ENCODE assay signal across 8 cellular contexts in genomic region chr4:185811509-185812364, GRCh38. TPM values are rescaled to one million over a fixed set of nuclear protein-coding genes. Genes with fewer than 3 reads are reported as not detected.
DNase-seq lines count a peak whose midpoint lies in the region; ATAC-seq and TF ChIP-seq lines count a peak whose summit lies in the region.

SORBS2 (minus strand) TSS chr4:185812194; CDS start chr4:185690571, 121,623 bp downstream.

- H3K27me3 ChIP-seq in duodenal mucosa (ENCODE audit: control insufficient read depth in 1 of 2, insufficient read depth in 2 of 2, low read length in 2 of 2) (no peaks in the 10 kb centered on the region), upper lobe of right lung (no peaks in the 10 kb centered on the region)

- DNase-seq in activated naive CD8-positive, alpha-beta T cell treated with anti-CD3 and anti-CD28 coated beads, Interleukin-2, amount 10 ng/mL, durations not matched to agents 7 days and 5 days, result no peak
- no peak for DNase-seq in activated naive CD8-positive, alpha-beta T cell treated with anti-CD3 and anti-CD28 coated beads for 36 hours
- peak; percentile 42 for DNase-seq in NCI-H524 treated with DMSO at 0.1 percent for 48 hours (lab: John Stamatoyannopoulos, UW)
- peak; percentile 36 to 38 for DNase-seq in memory B cell (ENCODE audit: low spot score in 2 of 2)
- DNase-seq in upper lobe of right lung, result peak; percentile 79
- DNase-seq in activated CD4-positive, alpha-beta T cell treated with anti-CD3 and anti-CD28 coated beads, Interleukin-2, amount 50 U/mL, for 1 hour, result no peak

- H3K36me3 Mint-ChIP-seq in activated naive CD8-positive, alpha-beta T cell treated with anti-CD3 and anti-CD28 coated beads, Interleukin-2, amount 10 ng/mL, durations not matched to agents 7 days and 5 days, result no peaks in the 10 kb centered on the region
- H3K36me3 Mint-ChIP-seq in activated naive CD8-positive, alpha-beta T cell treated with anti-CD3 and anti-CD28 coated beads for 36 hours, result no peaks in the 10 kb centered on the region
- no peaks in the 10 kb centered on the region for H3K36me3 Mint-ChIP-seq in memory B cell

- H3K9me3 ChIP-seq in duodenal mucosa (ENCODE audit: control insufficient read depth in 1 of 2, low read length in 2 of 2), result no peaks in the 10 kb centered on the region
- H3K9me3 ChIP-seq in upper lobe of right lung, result no peaks in the 10 kb centered on the region

- peak within 1 kb of the TSS; percentile 50 to 55 for H3K9ac ChIP-seq in duodenal mucosa (ENCODE audit: low read depth in 1 of 2, low read length in 2 of 2)

- H3K27ac Mint-ChIP-seq in activated naive CD8-positive, alpha-beta T cell treated with anti-CD3 and anti-CD28 coated beads, Interleukin-2, amount 10 ng/mL, durations not matched to agents 7 days and 5 days, result no peak within 1 kb of the TSS
- no peak within 1 kb of the TSS for H3K27ac Mint-ChIP-seq in activated naive CD8-positive, alpha-beta T cell treated with anti-CD3 and anti-CD28 coated beads for 36 hours
- H3K27ac Mint-ChIP-seq in memory B cell, result peak within 1 kb of the TSS; percentile 69

- H3K27me3 Mint-ChIP-seq in activated naive CD8-positive, alpha-beta T cell treated with anti-CD3 and anti-CD28 coated beads, Interleukin-2, amount 10 ng/mL, durations not matched to agents 7 days and 5 days, result peaks cover 9% of the 10 kb centered on the region
- peaks cover 27% of the 10 kb centered on the region for H3K27me3 Mint-ChIP-seq in activated naive CD8-positive, alpha-beta T cell treated with anti-CD3 and anti-CD28 coated beads for 36 hours
- peaks cover 11% of the 10 kb centered on the region for H3K27me3 Mint-ChIP-seq in memory B cell

- H3K4me1 ChIP-seq in duodenal mucosa (ENCODE audit: control insufficient read depth in 1 of 2, insufficient read depth in 2 of 2, low read length in 2 of 2), result no peaks in the 10 kb centered on the region
- H3K4me1 ChIP-seq in upper lobe of right lung, result no peaks in the 10 kb centered on the region

- no peak within 1 kb of the TSS for H3K4me3 Mint-ChIP-seq in activated naive CD8-positive, alpha-beta T cell treated with anti-CD3 and anti-CD28 coated beads, Interleukin-2, amount 10 ng/mL, durations not matched to agents 7 days and 5 days
- H3K4me3 Mint-ChIP-seq in activated naive CD8-positive, alpha-beta T cell treated with anti-CD3 and anti-CD28 coated beads for 36 hours, result no peak within 1 kb of the TSS
- peak within 1 kb of the TSS; percentile 77 for H3K4me3 Mint-ChIP-seq in memory B cell

- POLR2A ChIA-PET in activated naive CD8-positive, alpha-beta T cell treated with anti-CD3 and anti-CD28 coated beads, Interleukin-2, amount 10 ng/mL, durations not matched to agents 7 days and 5 days (lab: Charles Lee), result interaction anchor here (0.5 kb wide), 1 partner anchor 41 kb away, joined by 3 read pairs; no protein-coding TSS in a partner anchor

- TF ChIP-seq CTCF in upper lobe of right lung (IDR thresholded peaks at IDR 0.05), result no peak

- no peaks in the 10 kb centered on the region for H3K9me3 Mint-ChIP-seq in activated naive CD8-positive, alpha-beta T cell treated with anti-CD3 and anti-CD28 coated beads, Interleukin-2, amount 10 ng/mL, durations not matched to agents 7 days and 5 days
- no peaks in the 10 kb centered on the region for H3K9me3 Mint-ChIP-seq in activated naive CD8-positive, alpha-beta T cell treated with anti-CD3 and anti-CD28 coated beads for 36 hours
- H3K9me3 Mint-ChIP-seq in memory B cell, result no peaks in the 10 kb centered on the region

- peaks cover 3% of the 10 kb centered on the region for H3K4me1 Mint-ChIP-seq in activated naive CD8-positive, alpha-beta T cell treated with anti-CD3 and anti-CD28 coated beads, Interleukin-2, amount 10 ng/mL, durations not matched to agents 7 days and 5 days
- H3K4me1 Mint-ChIP-seq in activated naive CD8-positive, alpha-beta T cell treated with anti-CD3 and anti-CD28 coated beads for 36 hours, result no peaks in the 10 kb centered on the region
- H3K4me1 Mint-ChIP-seq in memory B cell, result peaks cover 12% of the 10 kb centered on the region

- ATAC-seq in activated naive CD8-positive, alpha-beta T cell treated with anti-CD3 and anti-CD28 coated beads, Interleukin-2, amount 10 ng/mL, durations not matched to agents 7 days and 5 days (ENCODE audit: low read depth), result peak; percentile 33
- ATAC-seq in HG03108 (IDR thresholded peaks at IDR 0.05; ENCODE audit: unreplicated experiment) (peak; percentile 87), memory B cell (ENCODE audit: low read depth) (peak; percentile 92), upper lobe of right lung (peak; percentile 91)

- H3K4me3 ChIP-seq in duodenal mucosa (ENCODE audit: low read depth in 1 of 2, low read length in 2 of 2) (peak within 1 kb of the TSS; percentile 78 to 83), upper lobe of right lung (peak within 1 kb of the TSS; percentile 50)

- no peaks in the 10 kb centered on the region for H3K36me3 ChIP-seq in duodenal mucosa (ENCODE audit: control insufficient read depth in 1 of 2, insufficient read depth in 2 of 2, low read length in 2 of 2)
- H3K36me3 ChIP-seq in upper lobe of right lung, result no peaks in the 10 kb centered on the region

- intact Hi-C loops in upper lobe of right lung (cut with DNase I), result no loop called here

- H3K27ac ChIP-seq in duodenal mucosa (ENCODE audit: low read depth, low read length), result peak within 1 kb of the TSS; percentile 44
- H3K27ac ChIP-seq in upper lobe of right lung, result peak within 1 kb of the TSS; percentile 80

RNA-seq across cellular contexts. Expression of gene SORBS2, which starts in this region (rescaled TPM):
- not detected for total RNA-seq in activated naive CD8-positive, alpha-beta T cell treated with anti-CD3 and anti-CD28 coated beads, Interleukin-2, amount 10 ng/mL, durations not matched to agents 7 days and 5 days
- not detected for total RNA-seq in activated naive CD8-positive, alpha-beta T cell treated with anti-CD3 and anti-CD28 coated beads for 36 hours
- 44.9 TPM for total RNA-seq in upper lobe of right lung

Comparison
In these comparisons a context has a peak if more than half of its experiments do, and no peak if none do; other contexts are left out.
1. RNA of gene SORBS2 (total RNA-seq): 44.9 TPM in upper lobe of right lung (single experiment); not detected in activated naive CD8-positive, alpha-beta T cell treated with anti-CD3 and anti-CD28 coated beads for 36 hours and not detected in activated naive CD8-positive, alpha-beta T cell treated with anti-CD3 and anti-CD28 coated beads, Interleukin-2, amount 10 ng/mL, durations not matched to agents 7 days and 5 days; every median in the first group is over 10 times any median in the second.
2. Peak in ATAC-seq in activated naive CD8-positive, alpha-beta T cell treated with anti-CD3 and anti-CD28 coated beads, Interleukin-2, amount 10 ng/mL, durations not matched to agents 7 days and 5 days; RNA of the gene not detected or under 1 TPM.
3. ATAC-seq: peak in every context shown above with its lines; median percentile 92 in memory B cell; 91 in upper lobe of right lung; 87 in HG03108; 33 in activated naive CD8-positive, alpha-beta T cell treated with anti-CD3 and anti-CD28 coated beads, Interleukin-2, amount 10 ng/mL, durations not matched to agents 7 days and 5 days.
4. DNase-seq: peak in NCI-H524 treated with DMSO at 0.1 percent for 48 hours (single experiment), memory B cell (2 of 2) and upper lobe of right lung (single experiment); none in activated naive CD8-positive, alpha-beta T cell treated with anti-CD3 and anti-CD28 coated beads, Interleukin-2, amount 10 ng/mL, durations not matched to agents 7 days and 5 days (single experiment), activated naive CD8-positive, alpha-beta T cell treated with anti-CD3 and anti-CD28 coated beads for 36 hours (single experiment) and activated CD4-positive, alpha-beta T cell treated with anti-CD3 and anti-CD28 coated beads, Interleukin-2, amount 50 U/mL, for 1 hour (single experiment).